Comparison of ENCODE assay signal across 17 cellular contexts in genomic region chr10:7385114-7385513, GRCh38. TPM values are rescaled to one million over a fixed set of nuclear protein-coding genes. Genes with fewer than 3 reads are reported as not detected.
DNase-seq lines count a peak whose midpoint lies in the region; ATAC-seq and TF ChIP-seq lines count a peak whose summit lies in the region.
"Had no signal": no experiment of that assay in that cellular context is flagged by ENCODE, and none has a peak within 500 bp of the region (broad histone marks: within the 10 kb centered on the region; RNA-seq: fewer than 3 reads in every experiment).

No MANE protein-coding gene starts in this region.

- H3K9me3 Mint-ChIP-seq in activated naive CD8-positive, alpha-beta T cell (ENCODE audit: low read depth): no peaks in the 10 kb centered on the region
- H3K9me3 Mint-ChIP-seq in activated naive CD8-positive, alpha-beta T cell treated with anti-CD3 and anti-CD28 coated beads for 36 hours: no peaks in the 10 kb centered on the region
- no peaks in the 10 kb centered on the region for H3K9me3 Mint-ChIP-seq in central memory CD8-positive, alpha-beta T cell
- H3K9me3 Mint-ChIP-seq in stimulated activated effector memory CD8-positive, alpha-beta T cell treated with anti-CD3 and anti-CD28 coated beads, Interleukin-12 subunit alpha, Interleukin-12 subunit beta, amount 100 ng/mL, for 72 hours: no peaks in the 10 kb centered on the region
- H3K9me3 Mint-ChIP-seq: CD4-positive, alpha-beta memory T cell had no signal

- CTCF ChIA-PET in HEK293 (lab: Yijun Ruan, JAX): interaction anchor here (0.6 kb wide), 1 partner anchor 88 kb away, joined by 6 read pairs; no protein-coding TSS in a partner anchor

- H3K27ac Mint-ChIP-seq in activated naive CD8-positive, alpha-beta T cell: peak overlapping the region; percentile 24
- H3K27ac Mint-ChIP-seq in activated naive CD8-positive, alpha-beta T cell treated with anti-CD3 and anti-CD28 coated beads for 36 hours: no peak overlapping the region
- peak overlapping the region; percentile 75 for H3K27ac Mint-ChIP-seq in central memory CD8-positive, alpha-beta T cell (ENCODE audit: low read depth)
- peak overlapping the region; percentile 70 for H3K27ac Mint-ChIP-seq in stimulated activated effector memory CD8-positive, alpha-beta T cell treated with anti-CD3 and anti-CD28 coated beads, Interleukin-12 subunit alpha, Interleukin-12 subunit beta, amount 100 ng/mL, for 72 hours

- no peaks in the 10 kb centered on the region for H3K9me3 ChIP-seq in HEK293 (ENCODE audit: control insufficient read depth, insufficient read depth, low read depth, low read length)

- TF ChIP-seq CTCF in HEK293 (tag by site-specific recombination; IDR thresholded peaks at IDR 0.05): no peak

- POLR2A ChIA-PET in HEK293 (lab: Yijun Ruan, JAX): no interaction called here

- H3K27me3 Mint-ChIP-seq in activated naive CD8-positive, alpha-beta T cell: no peaks in the 10 kb centered on the region
- no peaks in the 10 kb centered on the region for H3K27me3 Mint-ChIP-seq in activated naive CD8-positive, alpha-beta T cell treated with anti-CD3 and anti-CD28 coated beads for 36 hours
- no peaks in the 10 kb centered on the region for H3K27me3 Mint-ChIP-seq in central memory CD8-positive, alpha-beta T cell
- H3K27me3 Mint-ChIP-seq: CD4-positive, alpha-beta memory T cell had no signal

- no peak overlapping the region for H3K27ac ChIP-seq in HEK293 (ENCODE audit: extremely low read depth, low read depth, low read length)

- H3K4me1 ChIP-seq in HEK293 (ENCODE audit: control insufficient read depth, insufficient read depth, low read length): peaks cover 13% of the 10 kb centered on the region

- no peak overlapping the region for H3K4me3 Mint-ChIP-seq in activated naive CD8-positive, alpha-beta T cell
- no peak overlapping the region for H3K4me3 Mint-ChIP-seq in activated naive CD8-positive, alpha-beta T cell treated with anti-CD3 and anti-CD28 coated beads for 36 hours
- no peak overlapping the region for H3K4me3 Mint-ChIP-seq in central memory CD8-positive, alpha-beta T cell
- no peak overlapping the region for H3K4me3 Mint-ChIP-seq in stimulated activated effector memory CD8-positive, alpha-beta T cell treated with anti-CD3 and anti-CD28 coated beads, Interleukin-12 subunit alpha, Interleukin-12 subunit beta, amount 100 ng/mL, for 72 hours

- no peak overlapping the region for H3K4me3 ChIP-seq in HEK293 (ENCODE audit: low read depth, low read length)

- no peak for DNase-seq in activated naive CD8-positive, alpha-beta T cell treated with anti-CD3 and anti-CD28 coated beads for 36 hours
- no peak for DNase-seq in central memory CD8-positive, alpha-beta T cell (ENCODE audit: low spot score in 2 of 2)
- DNase-seq in stimulated activated effector memory CD8-positive, alpha-beta T cell treated with anti-CD3 and anti-CD28 coated beads, Interleukin-12 subunit alpha, Interleukin-12 subunit beta, amount 100 ng/mL, for 72 hours (ENCODE audit: low spot score in 2 of 2): no peak
- DNase-seq in Ammon's horn (ENCODE audit: low spot score) (no peak), NCI-H146 (lab: John Stamatoyannopoulos, UW) (no peak)
- DNase-seq: CD4-positive, alpha-beta memory T cell; GDM1; GOT3; HCEC 1CT; NCI-H1105; NCI-H2029 treated with DMSO at 0.1 percent for 48 hours; NCI-H345; NCI-H524; NCI-H82 had no signal

- ATAC-seq in central memory CD8-positive, alpha-beta T cell (replicated peaks; ENCODE audit: extremely low read depth, poor library complexity, severe bottlenecking): no peak
- no peak for ATAC-seq in stimulated activated effector memory CD8-positive, alpha-beta T cell treated with anti-CD3 and anti-CD28 coated beads, Interleukin-12 subunit alpha, Interleukin-12 subunit beta, amount 100 ng/mL, for 72 hours
- ATAC-seq: Panc1 had no signal

- H3K4me1 Mint-ChIP-seq in activated naive CD8-positive, alpha-beta T cell (ENCODE audit: low read depth): peaks cover 66% of the 10 kb centered on the region
- peaks cover 59% of the 10 kb centered on the region for H3K4me1 Mint-ChIP-seq in activated naive CD8-positive, alpha-beta T cell treated with anti-CD3 and anti-CD28 coated beads for 36 hours
- peaks cover 61% of the 10 kb centered on the region for H3K4me1 Mint-ChIP-seq in central memory CD8-positive, alpha-beta T cell
- peaks cover 72% of the 10 kb centered on the region for H3K4me1 Mint-ChIP-seq in stimulated activated effector memory CD8-positive, alpha-beta T cell treated with anti-CD3 and anti-CD28 coated beads, Interleukin-12 subunit alpha, Interleukin-12 subunit beta, amount 100 ng/mL, for 72 hours

- peaks cover 0 to 17% of the 10 kb centered on the region in 2 experiments; a peak in 2 of 3 replicates for H3K36me3 ChIP-seq in HEK293 (ENCODE audit: control insufficient read depth in 2 of 2, insufficient read depth in 1 of 2, low read length in 2 of 2)

- H3K36me3 Mint-ChIP-seq in activated naive CD8-positive, alpha-beta T cell: peaks cover 8% of the 10 kb centered on the region
- H3K36me3 Mint-ChIP-seq in activated naive CD8-positive, alpha-beta T cell treated with anti-CD3 and anti-CD28 coated beads for 36 hours: peaks cover 29% of the 10 kb centered on the region
- H3K36me3 Mint-ChIP-seq in central memory CD8-positive, alpha-beta T cell (ENCODE audit: insufficient read depth): peaks cover 12% of the 10 kb centered on the region
- H3K36me3 Mint-ChIP-seq in stimulated activated effector memory CD8-positive, alpha-beta T cell treated with anti-CD3 and anti-CD28 coated beads, Interleukin-12 subunit alpha, Interleukin-12 subunit beta, amount 100 ng/mL, for 72 hours: peaks cover 44% of the 10 kb centered on the region

TF ChIP-seq in HEK293, 187 proteins besides CTCF, POLR2A, EP300 and RAD21:
- TF ChIP-seq ZSCAN4 (tag by site-specific recombination; IDR thresholded peaks at IDR 0.05) (no peak), SCRT2 (tag by site-specific recombination; IDR thresholded peaks at IDR 0.05) (peak; percentile 90), SCRT1 (tag by site-specific recombination; IDR thresholded peaks at IDR 0.05; ENCODE audit: borderline replicate concordance) (peak; percentile 77), ZNF341 (tag by site-specific recombination; IDR thresholded peaks at IDR 0.05; ENCODE audit: low read depth) (peak; percentile 42)

RNA-seq across cellular contexts. Expression of gene SFMBT2, which starts 25.7 kb away (rescaled TPM):
- total RNA-seq in activated naive CD8-positive, alpha-beta T cell treated with anti-CD3 and anti-CD28 coated beads for 36 hours: 10 to 100 TPM; 22.0 to 23.1 TPM
